Comparison of ENCODE assay signal across 23 cellular contexts in genomic region chr5:9892696-9893095, GRCh38.
"Had no signal": no experiment of that assay in that cellular context is flagged by ENCODE, and none has a peak within 500 bp of the region (broad histone marks: within the 10 kb centered on the region; RNA-seq: fewer than 3 reads in every experiment).

No MANE protein-coding gene starts in this region.

- H3K27me3 ChIP-seq: colonic mucosa, esophagus squamous epithelium, neutrophil, right atrium auricular region, spleen, transverse colon, upper lobe of right lung, uterus had no signal

- H3K27ac ChIP-seq: colonic mucosa, esophagus squamous epithelium, lower lobe of right lung, neutrophil, parathyroid adenoma, prostate gland, right atrium auricular region, skin epidermis, spleen, thoracic aorta, transverse colon, upper lobe of right lung, uterus had no signal

- H3K9me3 ChIP-seq: colonic mucosa, esophagus squamous epithelium, lower lobe of right lung, neutrophil, prostate gland, thoracic aorta, transverse colon, upper lobe of right lung, uterus had no signal

- H3K27me3 Mint-ChIP-seq: naive B cell; natural killer cell treated with Interleukin-12 subunit alpha and Interleukin-12 subunit beta and Interleukin-15 and Interleukin-18, amount 100 ng/mL, for 72 hours; stimulated activated naive B cell treated with anti-CD40 and anti-IgM and Interleukin-4, amounts not matched to agents 10 μg/mL and 1 μg/mL and 100 μg/mL, for 72 hours; stimulated activated naive CD8-positive, alpha-beta T cell treated with anti-CD3 and anti-CD28 coated beads, Interleukin-15, Interleukin-2, amounts not matched to agents 100 ng/mL and 50 ng/mL, for 24 hours had no signal

- H3K4me1 Mint-ChIP-seq: naive B cell; stimulated activated naive B cell treated with anti-CD40 and anti-IgM and Interleukin-4, amounts not matched to agents 10 μg/mL and 1 μg/mL and 100 μg/mL, for 72 hours had no signal

- H3K9me3 Mint-ChIP-seq: neural crest cell; stimulated activated naive B cell treated with anti-CD40 and anti-IgM and Interleukin-4, amounts not matched to agents 10 μg/mL and 1 μg/mL and 100 μg/mL, for 72 hours; stimulated activated naive CD8-positive, alpha-beta T cell treated with anti-CD3 and anti-CD28 coated beads, Interleukin-15, Interleukin-2, amounts not matched to agents 100 ng/mL and 50 ng/mL, for 24 hours had no signal

- H3K27ac Mint-ChIP-seq: naive B cell; natural killer cell treated with Interleukin-12 subunit alpha and Interleukin-12 subunit beta and Interleukin-15 and Interleukin-18, amount 100 ng/mL, for 72 hours; stimulated activated naive B cell treated with anti-CD40 and anti-IgM and Interleukin-4, amounts not matched to agents 10 μg/mL and 1 μg/mL and 100 μg/mL, for 72 hours; stimulated activated naive CD8-positive, alpha-beta T cell treated with anti-CD3 and anti-CD28 coated beads, Interleukin-15, Interleukin-2, amounts not matched to agents 100 ng/mL and 50 ng/mL, for 24 hours had no signal

- H2AFZ ChIP-seq: parathyroid adenoma had no signal

- H3K36me3 ChIP-seq: colonic mucosa, esophagus squamous epithelium, lower lobe of right lung, neutrophil, prostate gland, right atrium auricular region, spleen, thoracic aorta, transverse colon, upper lobe of right lung, uterus had no signal

- H3K4me3 ChIP-seq: colonic mucosa, esophagus squamous epithelium, lower lobe of right lung, prostate gland, right atrium auricular region, skin epidermis, spleen, thoracic aorta, transverse colon, upper lobe of right lung, uterus had no signal

- H3K4me3 Mint-ChIP-seq: naive B cell; natural killer cell treated with Interleukin-12 subunit alpha and Interleukin-12 subunit beta and Interleukin-15 and Interleukin-18, amount 100 ng/mL, for 72 hours; neural crest cell; stimulated activated naive B cell treated with anti-CD40 and anti-IgM and Interleukin-4, amounts not matched to agents 10 μg/mL and 1 μg/mL and 100 μg/mL, for 72 hours; stimulated activated naive CD8-positive, alpha-beta T cell treated with anti-CD3 and anti-CD28 coated beads, Interleukin-15, Interleukin-2, amounts not matched to agents 100 ng/mL and 50 ng/mL, for 24 hours had no signal

- H3K4me1 ChIP-seq: colonic mucosa, esophagus squamous epithelium, lower lobe of right lung, prostate gland, right atrium auricular region, spleen, transverse colon, upper lobe of right lung, uterus had no signal

- DNase-seq: colonic mucosa; dermis blood vessel endothelial cell; effector memory CD4-positive, alpha-beta T cell; esophagus squamous epithelium; foreskin melanocyte; left ventricle myocardium superior; lower lobe of right lung; naive B cell; spleen; stimulated activated CD4-positive, alpha-beta T cell treated with anti-CD3 and anti-CD28 coated beads, Interleukin-4, amount 100 ng/mL, for 4 hours; stimulated activated naive B cell treated with anti-CD40 and anti-IgM and Interleukin-4, amounts not matched to agents 10 μg/mL and 1 μg/mL and 100 μg/mL, for 72 hours; transverse colon; upper lobe of right lung; uterus had no signal

- H3K9ac ChIP-seq: parathyroid adenoma had no signal

- H3K36me3 Mint-ChIP-seq: naive B cell; natural killer cell treated with Interleukin-12 subunit alpha and Interleukin-12 subunit beta and Interleukin-15 and Interleukin-18, amount 100 ng/mL, for 72 hours; stimulated activated naive B cell treated with anti-CD40 and anti-IgM and Interleukin-4, amounts not matched to agents 10 μg/mL and 1 μg/mL and 100 μg/mL, for 72 hours had no signal
